Comparison of ENCODE assay signal across 1 cellular context in genomic region chr2:42978175-42978886, GRCh38.
TF ChIP-seq lines count a peak whose summit lies in the region.

No MANE protein-coding gene starts in this region.

TF ChIP-seq in HepG2, 621 proteins besides CTCF, POLR2A, EP300 and RAD21 (continued from another document and continues in another):
- TF ChIP-seq BRF2 (CRISPR knock-in tag; IDR thresholded peaks at IDR 0.05) (no peak; the same call in 1 of the 2 replicates), KAT2B (IDR thresholded peaks at IDR 0.05; ENCODE audit: borderline replicate concordance, low read depth, low read length) (no peak), ZFP82 (CRISPR knock-in tag; IDR thresholded peaks at IDR 0.05; ENCODE audit: borderline replicate concordance) (no peak), ZBTB39 (CRISPR knock-in tag; IDR thresholded peaks at IDR 0.05) (no peak; the same call in 1 of the 2 replicates), POGK (CRISPR knock-in tag; conservative IDR thresholded peaks at IDR 0.05) (peak; percentile 86), HDAC2 (CRISPR knock-in tag; IDR thresholded peaks at IDR 0.05) (peak; percentile 98), PHF5A (CRISPR knock-in tag; IDR thresholded peaks at IDR 0.05; ENCODE audit: low read depth, unreplicated experiment) (peak; percentile 68), ZHX2 (IDR thresholded peaks at IDR 0.05; ENCODE audit: low read depth) (peak; percentile 82; the same call in 1 of the 2 replicates), ZHX2 (CRISPR knock-in tag; IDR thresholded peaks at IDR 0.05; ENCODE audit: borderline replicate concordance) (0 out of 2 replicates have a peak, but pooled peaks have one; percentile 32), ZNF558 (CRISPR knock-in tag; IDR thresholded peaks at IDR 0.05; ENCODE audit: borderline replicate concordance) (no peak), ATF2 (CRISPR knock-in tag; IDR thresholded peaks at IDR 0.05) (peak; percentile 85), TCF7 (IDR thresholded peaks at IDR 0.05; ENCODE audit: low read depth) (no peak; the same call in 1 of the 2 replicates), CREB1 (IDR thresholded peaks at IDR 0.05) (no peak), CREB1 (CRISPR knock-in tag; IDR thresholded peaks at IDR 0.05) (no peak), ZNF570 (CRISPR knock-in tag; IDR thresholded peaks at IDR 0.05; ENCODE audit: borderline replicate concordance) (no peak), ZNF451 (CRISPR knock-in tag; IDR thresholded peaks at IDR 0.05) (peak; percentile 77), ZNF577 (CRISPR knock-in tag; IDR thresholded peaks at IDR 0.05; ENCODE audit: borderline replicate concordance, low read depth) (no peak), ZNF280D (CRISPR knock-in tag; IDR thresholded peaks at IDR 0.05) (peak; percentile 99), ZNF615 (CRISPR knock-in tag; IDR thresholded peaks at IDR 0.05; ENCODE audit: borderline replicate concordance) (no peak), ZFP41 (CRISPR knock-in tag; IDR thresholded peaks at IDR 0.05; ENCODE audit: borderline replicate concordance) (no peak), CREBL2 (CRISPR knock-in tag; IDR thresholded peaks at IDR 0.05; ENCODE audit: borderline replicate concordance) (no peak), ZFP36 (IDR thresholded peaks at IDR 0.05; ENCODE audit: borderline replicate concordance, low read depth, low read length, partially characterized antibody) (no peak), BCLAF1 (IDR thresholded peaks at IDR 0.05) (no peak), ZNF883 (CRISPR knock-in tag; IDR thresholded peaks at IDR 0.05; ENCODE audit: not compliant biosample characterization) (no peak), ZNF3 (CRISPR knock-in tag; IDR thresholded peaks at IDR 0.05) (no peak), RFX3 (CRISPR knock-in tag; IDR thresholded peaks at IDR 0.05) (no peak; the same call in 1 of the 2 replicates), RXRB (CRISPR knock-in tag; IDR thresholded peaks at IDR 0.05; ENCODE audit: borderline replicate concordance) (peak; percentile 97), E2F2 (CRISPR knock-in tag; IDR thresholded peaks at IDR 0.05; ENCODE audit: borderline replicate concordance) (no peak), TEAD3 (CRISPR knock-in tag; optimal IDR thresholded peaks at IDR 0.05; ENCODE audit: borderline replicate concordance) (peak; percentile 68), NFIB (CRISPR knock-in tag; IDR thresholded peaks at IDR 0.05; ENCODE audit: borderline replicate concordance) (no peak), KLF11 (CRISPR knock-in tag; IDR thresholded peaks at IDR 0.05) (peak; percentile 70; the same call in 1 of the 2 replicates), RXRA (CRISPR knock-in tag; IDR thresholded peaks at IDR 0.05) (peak; percentile 99), ZNF354B (CRISPR knock-in tag; IDR thresholded peaks at IDR 0.05) (no peak), ZNF552 (CRISPR knock-in tag; IDR thresholded peaks at IDR 0.05; ENCODE audit: borderline replicate concordance) (no peak), HDAC6 (IDR thresholded peaks at IDR 0.05; ENCODE audit: low read depth, low read length) (no peak), AGO2 (optimal IDR thresholded peaks at IDR 0.05; ENCODE audit: low read depth, low read length) (peak; percentile 53), GPBP1L1 (CRISPR knock-in tag; IDR thresholded peaks at IDR 0.05) (no peak)
